18 cellular contexts compared by ENCODE assay signal in the genomic region with DNA sequence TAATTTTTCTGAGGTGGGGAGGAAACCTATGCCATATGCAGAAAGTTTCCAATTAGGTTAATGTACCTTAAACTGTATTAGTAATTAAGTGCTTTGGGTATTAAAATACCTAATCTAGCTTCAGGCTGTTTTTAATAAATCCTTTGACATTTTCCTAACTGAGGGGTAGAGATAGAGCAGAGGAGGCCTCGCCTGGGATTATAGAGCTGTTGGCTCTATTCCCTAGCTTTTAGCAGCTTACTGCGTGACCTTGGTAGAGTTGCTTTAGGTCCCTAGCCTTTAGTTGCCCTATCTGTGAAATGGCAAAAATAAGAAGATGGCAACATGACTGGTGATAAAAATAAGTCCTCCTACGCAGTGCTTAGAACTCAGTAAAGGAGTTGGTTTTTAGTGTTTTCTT.
DNase-seq lines count a peak whose midpoint lies in the region; TF ChIP-seq lines count a peak whose summit lies in the region.
"Had no signal": no experiment of that assay in that cellular context is flagged by ENCODE, and none has a peak within 500 bp of the region (broad histone marks: within the 10 kb centered on the region; RNA-seq: fewer than 3 reads in every experiment).

No MANE protein-coding gene starts in this region.

- H3K4me1 ChIP-seq in osteoblast (ENCODE audit: insufficient read depth, low read length), result peaks cover 10% of the 10 kb centered on the region
- H3K4me1 ChIP-seq: A549 had no signal

- no peaks in the 10 kb centered on the region for H3K27me3 ChIP-seq in WERI-Rb-1 (ENCODE audit: insufficient read depth, low read depth, severe bottlenecking)
- H3K27me3 ChIP-seq in osteoblast (ENCODE audit: insufficient read depth, low read length), result no peaks in the 10 kb centered on the region
- H3K27me3 ChIP-seq: BLaER1 treated with 17β-estradiol and CSF1 and Interleukin-3, amounts not matched to agents 10 nM and 100 nM had no signal

- no peak overlapping the region for H2AFZ ChIP-seq in osteoblast (ENCODE audit: low read length)

- DNase-seq in D341Med (ENCODE audit: low spot score) (peak; percentile 65), NCI-H82 (lab: John Stamatoyannopoulos, UW) (peak; percentile 81), WERI-Rb-1 (peak; percentile 61), osteoblast (ENCODE audit: insufficient read length, low spot score, missing footprints) (no peak), GM10266 (ENCODE audit: extremely low spot score) (no peak)
- DNase-seq in stimulated activated CD4-positive, alpha-beta T cell treated with anti-CD3 and anti-CD28 coated beads, Interleukin-4, amount 100 ng/mL, for 24 hours, result no peak
- DNase-seq: AML-193; Caco-2; Calu3; CD4-positive, alpha-beta T cell; CD8-positive, alpha-beta T cell; DMS79 treated with DMSO at 0.1 percent for 48 hours; GF-D8 had no signal

- TF ChIP-seq CTCF in WERI-Rb-1 (IDR thresholded peaks at IDR 0.05; ENCODE audit: low read depth, low read length), result no peak
- no peak for TF ChIP-seq CTCF in osteoblast (IDR thresholded peaks at IDR 0.05; ENCODE audit: extremely low read depth, low read depth, low read length)
- TF ChIP-seq CTCF in GM10266 (IDR thresholded peaks at IDR 0.05; ENCODE audit: control insufficient read depth, insufficient read depth, low read depth, missing control alignments), result no peak

- H3K36me3 ChIP-seq in WERI-Rb-1 (no peaks in the 10 kb centered on the region), osteoblast (ENCODE audit: insufficient read depth, low read length) (no peaks in the 10 kb centered on the region)
- H3K36me3 ChIP-seq: BLaER1 treated with 17β-estradiol and CSF1 and Interleukin-3, amounts not matched to agents 10 nM and 100 nM had no signal

- H3K4me3 ChIP-seq in WERI-Rb-1 (ENCODE audit: low read depth, low read length) (no peak overlapping the region), osteoblast (ENCODE audit: insufficient read depth, low read length) (no peak overlapping the region)
- H3K4me3 ChIP-seq: A549; BLaER1 treated with 17β-estradiol and CSF1 and Interleukin-3, amounts not matched to agents 10 nM and 100 nM; GM12878 had no signal

- H3K27ac ChIP-seq in WERI-Rb-1 (peak overlapping the region; percentile 61), osteoblast (ENCODE audit: low read depth, low read length) (no peak overlapping the region)
- H3K27ac ChIP-seq: 22Rv1; A549; BLaER1 treated with 17β-estradiol and CSF1 and Interleukin-3, amounts not matched to agents 10 nM and 100 nM; C4-2B had no signal

- H3K79me2 ChIP-seq in osteoblast (ENCODE audit: insufficient read depth, low read length), result no peaks in the 10 kb centered on the region

- no peak overlapping the region for H3K4me2 ChIP-seq in osteoblast (ENCODE audit: insufficient read depth, low read length)
- H3K4me2 ChIP-seq: A549; BLaER1 treated with 17β-estradiol and CSF1 and Interleukin-3, amounts not matched to agents 10 nM and 100 nM had no signal

- H3K9me3 ChIP-seq in WERI-Rb-1 (ENCODE audit: severe bottlenecking) (peaks cover 3% of the 10 kb centered on the region), osteoblast (ENCODE audit: low read depth, low read length) (no peaks in the 10 kb centered on the region)
- H3K9me3 ChIP-seq: A549; BLaER1 treated with 17β-estradiol and CSF1 and Interleukin-3, amounts not matched to agents 10 nM and 100 nM; Caco-2 had no signal

- H4K20me1 ChIP-seq in osteoblast (ENCODE audit: insufficient read depth, low read length), result no peaks in the 10 kb centered on the region
- H4K20me1 ChIP-seq: BLaER1 treated with 17β-estradiol and CSF1 and Interleukin-3, amounts not matched to agents 10 nM and 100 nM had no signal

Comparison
In these comparisons a context has a peak if more than half of its experiments do, and no peak if none do; other contexts are left out.
1. DNase-seq: peak in D341Med (single experiment), NCI-H82 (single experiment) and WERI-Rb-1 (single experiment); none in osteoblast (single experiment), GM10266 (single experiment) and stimulated activated CD4-positive, alpha-beta T cell treated with anti-CD3 and anti-CD28 coated beads, Interleukin-4, amount 100 ng/mL, for 24 hours (single experiment).